Comparison of ENCODE assay signal across 9 cellular contexts in the genomic region with DNA sequence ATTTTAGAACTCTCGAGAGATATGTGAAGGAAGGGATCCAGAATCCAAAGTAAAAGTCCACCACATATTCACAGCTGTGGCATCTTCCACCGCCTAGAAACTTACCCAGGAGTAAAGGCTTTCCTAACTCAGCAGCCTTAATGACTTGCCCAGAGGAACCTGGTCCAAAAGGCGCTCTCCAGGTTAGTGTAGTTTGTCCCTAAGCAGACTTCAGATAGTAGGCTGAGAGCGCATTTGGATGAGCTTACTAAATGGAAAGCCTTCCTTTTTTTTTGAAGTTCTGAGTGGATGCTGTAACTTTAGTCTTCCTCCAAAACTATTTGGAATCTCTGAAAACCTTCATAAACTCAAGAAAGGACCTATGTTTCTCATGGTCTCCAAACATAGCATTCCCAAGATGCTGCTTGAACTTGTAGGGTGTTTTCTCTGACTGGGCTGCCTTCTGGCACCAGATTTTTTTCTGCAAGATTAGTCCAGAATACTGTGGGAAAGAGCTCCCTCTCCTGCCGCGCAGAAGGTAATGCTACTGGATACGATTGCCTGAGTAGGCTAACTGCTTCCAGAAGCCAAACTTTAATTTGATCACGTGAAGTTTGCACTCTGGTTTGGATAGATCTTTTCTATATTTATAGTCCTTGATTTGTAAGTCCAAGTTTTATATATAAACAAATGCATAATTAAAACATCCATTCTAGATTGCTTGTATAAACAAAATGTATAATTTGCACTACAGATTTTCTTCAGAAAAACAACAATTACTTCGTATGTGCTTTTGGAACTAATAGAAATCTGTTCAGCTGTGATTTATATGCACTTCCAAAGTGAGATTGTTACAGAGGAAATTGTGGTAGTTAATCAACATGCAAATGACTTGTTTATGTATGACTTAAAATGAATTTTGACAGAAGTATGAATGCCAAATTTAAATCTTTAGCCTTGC. TPM values are rescaled to one million over a fixed set of nuclear protein-coding genes. Genes with fewer than 3 reads are reported as not detected.
DNase-seq lines count a peak whose midpoint lies in the region; ATAC-seq, FAIRE-seq and TF ChIP-seq lines count a peak whose summit lies in the region.
"Had no signal": no experiment of that assay in that cellular context is flagged by ENCODE, and none has a peak within 500 bp of the region (broad histone marks: within the 10 kb centered on the region; RNA-seq: fewer than 3 reads in every experiment).

No MANE protein-coding gene starts in this region.

- no peak for TF ChIP-seq POLR2A in testis (IDR thresholded peaks at IDR 0.05)

- no peaks in the 10 kb centered on the region for H3K36me3 ChIP-seq in testis (ENCODE audit: low read depth, missing control alignments)

- H3K9me3 Mint-ChIP-seq in brain, result peaks cover 0 to 2% (median 0%) of the 10 kb centered on the region in 5 experiments
- H3K9me3 Mint-ChIP-seq: T-helper 1 cell treated with Interleukin-12 subunit alpha and Interleukin-12 subunit beta and Interleukin-4 antibody, amounts not matched to agents 30 μg/mL and 1 μg/mL, for 36 hours had no signal

- H3K4me1 ChIP-seq in testis, result no peaks in the 10 kb centered on the region

- H3K36me3 Mint-ChIP-seq in brain, result no peaks in the 10 kb centered on the region

- FAIRE-seq in islet of Langerhans (lab: Jason Lieb, UNC), result peak; percentile 94

- DNase-seq in DMS 273 treated with DMSO at 0.1 percent for 48 hours (lab: John Stamatoyannopoulos, UW) (peak; percentile 37), NCI-H748 treated with DMSO at 0.1 percent for 48 hours (lab: John Stamatoyannopoulos, UW) (peak; percentile 43), testis (peak; percentile 66)
- DNase-seq in activated naive CD4-positive, alpha-beta T cell (lab: John Stamatoyannopoulos, UW), result no peak

- ATAC-seq in GM19455 (IDR thresholded peaks at IDR 0.05; ENCODE audit: unreplicated experiment) (peak; percentile 80), HG03521 (IDR thresholded peaks at IDR 0.05; ENCODE audit: unreplicated experiment) (peak; percentile 88)

- peak overlapping the region in 1 of 5 experiments; percentile 23 for H3K27ac Mint-ChIP-seq in brain
- H3K27ac Mint-ChIP-seq: T-helper 1 cell treated with Interleukin-12 subunit alpha and Interleukin-12 subunit beta and Interleukin-4 antibody, amounts not matched to agents 30 μg/mL and 1 μg/mL, for 36 hours had no signal

- no peaks in the 10 kb centered on the region for H3K9me3 ChIP-seq in testis

- peaks cover 3% of the 10 kb centered on the region for H3K27me3 Mint-ChIP-seq in brain

- no peaks in the 10 kb centered on the region for H3K27me3 ChIP-seq in testis

- no peak overlapping the region for H3K4me3 Mint-ChIP-seq in brain
- H3K4me3 Mint-ChIP-seq: T-helper 1 cell treated with Interleukin-12 subunit alpha and Interleukin-12 subunit beta and Interleukin-4 antibody, amounts not matched to agents 30 μg/mL and 1 μg/mL, for 36 hours had no signal

- TF ChIP-seq CTCF in brain (conservative IDR thresholded peaks at IDR 0.05), result peak; percentile 95 to 96
- TF ChIP-seq CTCF in testis (IDR thresholded peaks at IDR 0.05), result peak; percentile 57 to 66 (median 59)

- intact Hi-C loops in testis (cut with DNase I; ENCODE audit: low total_unique reads), result no loop called here

- no peak overlapping the region for H3K27ac ChIP-seq in testis

- no peak overlapping the region for H3K4me3 ChIP-seq in testis

- H3K4me1 Mint-ChIP-seq in brain, result no peaks in the 10 kb centered on the region

- WGBS in testis, 2 donors, result 33 to 46% methylated on average over 9 of the region's 9 CpGs

RNA-seq across cellular contexts. Expression of gene GPR37, which starts 19.6 kb away (rescaled TPM):
- polyA plus RNA-seq in brain (ENCODE audit: insufficient read depth, low read depth, low replicate concordance), result 63.7 TPM
- total RNA-seq in testis, result 10 to 100 TPM; 65.4 to 76.3 TPM
- 41.9 TPM for polyA plus RNA-seq in testis (ENCODE audit: insufficient read depth, low read depth, low replicate concordance)

Comparison
In these comparisons a context has a peak if more than half of its experiments do, and no peak if none do; other contexts are left out.
1. DNase-seq: peak in DMS 273 treated with DMSO at 0.1 percent for 48 hours (single experiment), NCI-H748 treated with DMSO at 0.1 percent for 48 hours (single experiment) and testis (single experiment); none in activated naive CD4-positive, alpha-beta T cell (0 of 4).